1 cellular context compared by ENCODE assay signal in the genomic region with DNA sequence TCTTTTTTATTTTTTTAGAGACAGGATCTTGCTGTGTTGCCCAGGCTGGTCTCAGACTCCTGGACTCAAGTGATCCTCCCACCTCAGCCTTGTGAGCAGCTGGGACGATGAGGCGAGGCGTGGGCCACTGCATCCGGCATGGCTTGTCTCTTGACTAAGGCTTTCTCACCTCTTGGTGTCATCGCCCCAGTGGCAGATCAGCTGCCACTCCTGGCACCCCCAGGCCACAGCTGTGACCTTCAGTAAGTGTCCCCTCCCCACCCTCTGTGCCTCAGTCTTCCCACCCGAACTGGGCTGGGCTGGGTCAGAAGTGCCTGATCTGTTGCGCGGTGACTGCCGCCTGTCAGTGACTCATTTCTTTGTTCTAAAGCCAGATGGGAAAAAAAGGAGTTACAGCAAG.
TF ChIP-seq lines count a peak whose summit lies in the region.

No MANE protein-coding gene starts in this region.

TF ChIP-seq in IMR-90, 13 proteins besides CTCF, POLR2A, EP300 and RAD21:
- TF ChIP-seq RCOR1 (IDR thresholded peaks at IDR 0.05; ENCODE audit: insufficient replicate concordance, low read length) = no peak
TF ChIP-seq in IMR-90: peak in this region for 0.
